In genomic region chr12:52721838-52722470, GRCh38 we compare ENCODE assay signal across 25 cellular contexts. TPM values are rescaled to one million over a fixed set of nuclear protein-coding genes. Genes with fewer than 3 reads are reported as not detected.
DNase-seq lines count a peak whose midpoint lies in the region; ATAC-seq, FAIRE-seq and TF ChIP-seq lines count a peak whose summit lies in the region.
"Had no signal": no experiment of that assay in that cellular context is flagged by ENCODE, and none has a peak within 500 bp of the region (broad histone marks: within the 10 kb centered on the region; RNA-seq: fewer than 3 reads in every experiment).

No MANE protein-coding gene starts in this region.

- 46 to 56% (median 47%) methylated on average over 3 of the region's 3 CpGs for WGBS in psoas muscle, 3 donors

- no peaks in the 10 kb centered on the region for H3K79me2 ChIP-seq in MM.1S (ENCODE audit: low read length)

- TF ChIP-seq CTCF in HL-60 (IDR thresholded peaks at IDR 0.05; ENCODE audit: insufficient read depth, low read length) (no peak), NB4 (IDR thresholded peaks at IDR 0.05; ENCODE audit: low read depth, low read length) (no peak), bronchial epithelial cell (IDR thresholded peaks at IDR 0.05; ENCODE audit: insufficient read depth, low read length, severe bottlenecking) (no peak), psoas muscle (IDR thresholded peaks at IDR 0.05) (no peak), MM.1S (IDR thresholded peaks at IDR 0.05; ENCODE audit: low read length) (no peak)

- no peak overlapping the region for H2AFZ ChIP-seq in MM.1S (ENCODE audit: low read length)
- H2AFZ ChIP-seq: GM23248 had no signal

- ATAC-seq in psoas muscle, result no peak
- ATAC-seq: GM12878 had no signal

- peak; percentile 66 for FAIRE-seq in bronchial epithelial cell (lab: Jason Lieb, UNC)
- FAIRE-seq: D721Med, GM12878, GM19239, H1 had no signal

- H3F3A ChIP-seq in MM.1S (ENCODE audit: insufficient read depth, low read length), result no peaks in the 10 kb centered on the region

- H4K20me1 ChIP-seq in MM.1S (ENCODE audit: insufficient read depth, low read length), result no peaks in the 10 kb centered on the region
- H4K20me1 ChIP-seq: BLaER1 treated with 17β-estradiol and CSF1 and Interleukin-3, amounts not matched to agents 10 nM and 100 nM had no signal

- H3K4me3 ChIP-seq in HL-60 (replicated peaks; ENCODE audit: insufficient read depth, low read length) (no peak overlapping the region), NB4 (ENCODE audit: low read depth, low read length) (no peak overlapping the region), bronchial epithelial cell (ENCODE audit: low read depth, low read length) (no peak overlapping the region), psoas muscle (no peak overlapping the region), MM.1S (ENCODE audit: low read length) (no peak overlapping the region)
- H3K4me3 ChIP-seq: BLaER1 treated with 17β-estradiol and CSF1 and Interleukin-3, amounts not matched to agents 10 nM and 100 nM; GM12878; GM23248 had no signal

- no peaks in the 10 kb centered on the region for H3K27me3 ChIP-seq in HL-60 (ENCODE audit: insufficient read depth, poor library complexity, severe bottlenecking)
- peaks cover 2% of the 10 kb centered on the region for H3K27me3 ChIP-seq in bronchial epithelial cell (ENCODE audit: control insufficient read depth, insufficient read depth, low read length)
- H3K27me3 ChIP-seq in psoas muscle (ENCODE audit: insufficient read depth in 3 of 3, low read length in 2 of 3), result peaks cover 0 to 12% (median 2%) of the 10 kb centered on the region in 3 donors
- peaks cover 31% of the 10 kb centered on the region for H3K27me3 ChIP-seq in MM.1S (replicated peaks; ENCODE audit: insufficient read depth, low read length)
- H3K27me3 ChIP-seq: BLaER1 treated with 17β-estradiol and CSF1 and Interleukin-3, amounts not matched to agents 10 nM and 100 nM had no signal

- intact Hi-C loops in psoas muscle (cut with DNase I), result no loop called here

- no peak overlapping the region for H3K9ac ChIP-seq in MM.1S (ENCODE audit: low read length)
- H3K9ac ChIP-seq: BLaER1 treated with 17β-estradiol and CSF1 and Interleukin-3, amounts not matched to agents 10 nM and 100 nM; GM23248 had no signal

- H3K36me3 ChIP-seq in bronchial epithelial cell (ENCODE audit: control insufficient read depth, insufficient read depth, low read length) (no peaks in the 10 kb centered on the region), psoas muscle (ENCODE audit: insufficient read depth in 1 of 2, low read depth in 1 of 2) (no peaks in the 10 kb centered on the region), MM.1S (replicated peaks; ENCODE audit: insufficient read depth, low read length) (no peaks in the 10 kb centered on the region)
- H3K36me3 ChIP-seq: BE2C; BLaER1 treated with 17β-estradiol and CSF1 and Interleukin-3, amounts not matched to agents 10 nM and 100 nM had no signal

- no peak for TF ChIP-seq POLR2A in NB4 (IDR thresholded peaks at IDR 0.05; ENCODE audit: extremely low read depth, insufficient read length)

- DNase-seq in HL-60 (ENCODE audit: low read depth in 1 of 2, low spot score in 1 of 2), result peak; percentile 8 to 29
- DNase-seq in NB4 (ENCODE audit: low read depth), result peak; percentile 14
- DNase-seq in bronchial epithelial cell (ENCODE audit: low read depth), result no peak
- DNase-seq in psoas muscle, result no peak
- DNase-seq in SHP77 (lab: John Stamatoyannopoulos, UW), result no peak
- no peak for DNase-seq in MM.1S
- DNase-seq: ACHN; AML-193; BE2C; CD4-positive, alpha-beta T cell; CD8-positive, alpha-beta memory T cell; DMS 273 treated with DMSO at 0.1 percent for 48 hours; DMS79; EL; GDM1; GM23248; H7; HCEC 1CT had no signal

- H3K27ac ChIP-seq in HL-60 (replicated peaks) (no peak overlapping the region), psoas muscle (no peak overlapping the region), MM.1S (ENCODE audit: low read length) (no peak overlapping the region)
- H3K27ac ChIP-seq: BLaER1 treated with 17β-estradiol and CSF1 and Interleukin-3, amounts not matched to agents 10 nM and 100 nM; GM23248 had no signal

- no peaks in the 10 kb centered on the region for H3K4me1 ChIP-seq in psoas muscle
- H3K4me1 ChIP-seq in MM.1S (ENCODE audit: low read length), result no peaks in the 10 kb centered on the region
- H3K4me1 ChIP-seq: BE2C; BLaER1 treated with 17β-estradiol and CSF1 and Interleukin-3, amounts not matched to agents 10 nM and 100 nM had no signal

- no peaks in the 10 kb centered on the region for H3K9me2 ChIP-seq in MM.1S (replicated peaks; ENCODE audit: insufficient read depth, low read length)

- H3K9me3 ChIP-seq in psoas muscle (no peaks in the 10 kb centered on the region), MM.1S (replicated peaks; ENCODE audit: insufficient read depth, low read length) (no peaks in the 10 kb centered on the region)
- H3K9me3 ChIP-seq: BE2C; BLaER1 treated with 17β-estradiol and CSF1 and Interleukin-3, amounts not matched to agents 10 nM and 100 nM had no signal

- H3K4me2 ChIP-seq in MM.1S (ENCODE audit: low read depth, low read length), result no peak overlapping the region
- H3K4me2 ChIP-seq: BLaER1 treated with 17β-estradiol and CSF1 and Interleukin-3, amounts not matched to agents 10 nM and 100 nM had no signal

RNA-seq across cellular contexts. Expression of gene KRT77, which starts 18.6 kb away (rescaled TPM):
- total RNA-seq in bronchial epithelial cell, result under 0.01 TPM in 1 of 2 replicates, not detected in the other
- not detected for total RNA-seq in psoas muscle
- polyA plus RNA-seq in psoas muscle, result under 1 TPM in 2 of 3 donors, not detected in 1; 0.01 to 0.04 TPM
- total RNA-seq: A172; CD8-positive, alpha-beta memory T cell; GM12878; GM23248; H1; H7 had no signal
- polyA plus RNA-seq: CD14-positive monocyte; CD8-positive, alpha-beta memory T cell; GM12878; GM23248 had no signal

RNA-seq across cellular contexts. Expression of gene KRT1, which starts 41.7 kb away (rescaled TPM):
- total RNA-seq in bronchial epithelial cell, result not detected in 2 replicates
- 1 to 10 TPM in 1 of 4 donors, under 1 TPM in 2, not detected in 1; 0.16 to 1.1 (median 0.25) TPM for total RNA-seq in psoas muscle
- under 1 TPM in 1 of 3 donors, not detected in 2; 0.13 TPM for polyA plus RNA-seq in psoas muscle
- total RNA-seq: A172; CD8-positive, alpha-beta memory T cell; GM12878; GM23248; H1; H7 had no signal
- polyA plus RNA-seq: CD14-positive monocyte, GM12878, GM23248, H1 had no signal

RNA-seq across cellular contexts. Expression of gene KRT76, which starts 55.2 kb away (rescaled TPM):
- total RNA-seq in bronchial epithelial cell, result not detected in 2 replicates
- not detected for total RNA-seq in psoas muscle
- not detected for polyA plus RNA-seq in psoas muscle
- total RNA-seq: A172; CD4-positive, alpha-beta T cell; CD8-positive, alpha-beta memory T cell; GM12878; GM23248; H1; H7 had no signal
- polyA plus RNA-seq: CD14-positive monocyte; CD8-positive, alpha-beta memory T cell; GM12878; GM23248; H1 had no signal

Comparison
In these comparisons a context has a peak if more than half of its experiments do, and no peak if none do; other contexts are left out.
1. DNase-seq: peak in HL-60 (2 of 2) and NB4 (single experiment); none in bronchial epithelial cell (single experiment), psoas muscle (0 of 2), SHP77 (0 of 2) and MM.1S (single experiment).